Comparison of ENCODE assay signal across 17 cellular contexts in genomic region chr7:127666602-127667001, GRCh38. TPM values are rescaled to one million over a fixed set of nuclear protein-coding genes. Genes with fewer than 3 reads are reported as not detected.
DNase-seq lines count a peak whose midpoint lies in the region; ATAC-seq and TF ChIP-seq lines count a peak whose summit lies in the region.
"Had no signal": no experiment of that assay in that cellular context is flagged by ENCODE, and none has a peak within 500 bp of the region (broad histone marks: within the 10 kb centered on the region; RNA-seq: fewer than 3 reads in every experiment).

No MANE protein-coding gene starts in this region.

- CTCF ChIA-PET in PC-3 (lab: Charles Lee) = interaction anchor here (1.2 kb wide), 1 partner anchor 40 kb away, joined by 10 read pairs; no protein-coding TSS in a partner anchor

- H3K79me2 ChIP-seq in PC-3 (ENCODE audit: low read length) (peaks cover 93% of the 10 kb centered on the region), trophoblast cell (ENCODE audit: control insufficient read depth, insufficient read depth, low read length, poor library complexity) (peaks cover 23% of the 10 kb centered on the region)

- H3K4me1 Mint-ChIP-seq in activated T-cell treated with anti-CD3 and anti-CD28 coated beads, Interleukin-2, amount 50 U/mL, for 24 hours (ENCODE audit: low read depth) = peaks cover 73% of the 10 kb centered on the region
- H3K4me1 Mint-ChIP-seq in activated T-cell treated with anti-CD3 and anti-CD28 coated beads, Interleukin-2, amount 50 U/mL, for 4 hours (ENCODE audit: low read depth) = peaks cover 58% of the 10 kb centered on the region
- peaks cover 50 to 55% of the 10 kb centered on the region in 2 donors for H3K4me1 Mint-ChIP-seq in effector memory CD8-positive, alpha-beta T cell (ENCODE audit: low read depth in 2 of 2)

- DNase-seq in activated T-cell treated with anti-CD3 and anti-CD28 coated beads, Interleukin-2, amount 50 U/mL, for 24 hours = no peak
- DNase-seq in activated T-cell treated with anti-CD3 and anti-CD28 coated beads, Interleukin-2, amount 50 U/mL, for 4 hours = no peak
- DNase-seq in PC-3 = peak; percentile 41
- no peak for DNase-seq in effector memory CD8-positive, alpha-beta T cell
- no peak for DNase-seq in trophoblast cell
- no peak for DNase-seq in thyroid gland
- DNase-seq in 8988T = no peak
- DNase-seq: activated CD4-positive, alpha-beta T cell treated with anti-CD3 and anti-CD28 coated beads, Interleukin-2, amount 10 ng/mL, durations not matched to agents 24 days and 14 days; COR-L47; hypothalamus; left ventricle myocardium superior; naive B cell; NCI-H774; testis had no signal

- H3K9me3 Mint-ChIP-seq in activated T-cell treated with anti-CD3 and anti-CD28 coated beads, Interleukin-2, amount 50 U/mL, for 24 hours = no peaks in the 10 kb centered on the region
- H3K9me3 Mint-ChIP-seq in activated T-cell treated with anti-CD3 and anti-CD28 coated beads, Interleukin-2, amount 50 U/mL, for 4 hours = no peaks in the 10 kb centered on the region
- no peaks in the 10 kb centered on the region for H3K9me3 Mint-ChIP-seq in effector memory CD8-positive, alpha-beta T cell
- H3K9me3 Mint-ChIP-seq: activated CD4-positive, alpha-beta T cell treated with anti-CD3 and anti-CD28 coated beads, Interleukin-2, amount 10 ng/mL, durations not matched to agents 24 days and 14 days; naive B cell; T-helper 2 cell treated with Interferon-gamma antibody and Interleukin-4, amounts not matched to agents 5 μg/mL and 100 μg/mL, for 36 hours had no signal

- peaks cover 13% of the 10 kb centered on the region for H3F3A ChIP-seq in PC-3 (ENCODE audit: low read length, unreplicated experiment)

- H4K20me1 ChIP-seq in PC-3 (ENCODE audit: low read length) = peaks cover 14% of the 10 kb centered on the region

- no peak overlapping the region for H3K14ac ChIP-seq in trophoblast cell (ENCODE audit: low read length)

- BruUV-seq in PC-3 (replicated peaks; lab: Mats Ljungman, UMichigan) = no TSS peak

- H2AFZ ChIP-seq in PC-3 (ENCODE audit: low read length) (no peak overlapping the region), trophoblast cell (ENCODE audit: insufficient read depth, low read length, poor library complexity) (no peak overlapping the region)

- H2BK120ac ChIP-seq in trophoblast cell (ENCODE audit: insufficient read depth, low read length, poor library complexity) = no peak overlapping the region

- no peak overlapping the region for H2BK12ac ChIP-seq in trophoblast cell (ENCODE audit: low read length)

- H3K27me3 ChIP-seq in PC-3 (ENCODE audit: low read length) (no peaks in the 10 kb centered on the region), trophoblast cell (ENCODE audit: insufficient read depth, low read length) (no peaks in the 10 kb centered on the region), thyroid gland (no peaks in the 10 kb centered on the region)
- H3K27me3 ChIP-seq: testis had no signal

- H3K9me3 ChIP-seq in PC-3 (ENCODE audit: low read length) (no peaks in the 10 kb centered on the region), trophoblast cell (ENCODE audit: insufficient read depth, low read depth, low read length) (no peaks in the 10 kb centered on the region), thyroid gland (no peaks in the 10 kb centered on the region)
- H3K9me3 ChIP-seq: testis had no signal

- no CpG with 5 or more reads among the region's 4 CpGs for WGBS in trophoblast cell (ENCODE audit: extremely low coverage, insufficient coverage, insufficient read length)
- 90 to 92% methylated on average over 4 of the region's 4 CpGs for WGBS in thyroid gland, 2 donors

- H3K27ac Mint-ChIP-seq in activated T-cell treated with anti-CD3 and anti-CD28 coated beads, Interleukin-2, amount 50 U/mL, for 24 hours = peak overlapping the region; percentile 94
- peak overlapping the region; percentile 14 to 59 for H3K27ac Mint-ChIP-seq in effector memory CD8-positive, alpha-beta T cell

- H3K9me2 ChIP-seq in PC-3 (replicated peaks; ENCODE audit: low read length) = no peaks in the 10 kb centered on the region

- H3K79me1 ChIP-seq in trophoblast cell (ENCODE audit: low read length) = no peaks in the 10 kb centered on the region

- TF ChIP-seq POLR2A in thyroid gland (IDR thresholded peaks at IDR 0.05) = no peak

- peak overlapping the region; percentile 88 for H3K27ac ChIP-seq in PC-3 (ENCODE audit: low read length)
- no peak overlapping the region for H3K27ac ChIP-seq in trophoblast cell (ENCODE audit: low read depth, low read length)
- no peak overlapping the region for H3K27ac ChIP-seq in thyroid gland
- H3K27ac ChIP-seq: testis had no signal

- H3K9ac ChIP-seq in PC-3 (ENCODE audit: low read length) = peak overlapping the region; percentile 36
- H3K9ac ChIP-seq in trophoblast cell (ENCODE audit: low read length) = no peak overlapping the region

- H4K8ac ChIP-seq in trophoblast cell (ENCODE audit: low read depth, low read length) = no peak overlapping the region

- H3K18ac ChIP-seq in trophoblast cell (ENCODE audit: low read length) = no peak overlapping the region

- H3K4ac ChIP-seq in trophoblast cell (ENCODE audit: low read depth, low read length) = peak overlapping the region; percentile 96

- no peak for ATAC-seq in activated T-cell treated with anti-CD3 and anti-CD28 coated beads, Interleukin-2, amount 50 U/mL, for 4 hours
- peak; percentile 64 for ATAC-seq in PC-3
- no peak for ATAC-seq in effector memory CD8-positive, alpha-beta T cell (replicated peaks)
- no peak for ATAC-seq in GM21717 (IDR thresholded peaks at IDR 0.05; ENCODE audit: unreplicated experiment)
- ATAC-seq: left ventricle myocardium superior had no signal

- peaks cover 85% of the 10 kb centered on the region for H3K36me3 Mint-ChIP-seq in activated T-cell treated with anti-CD3 and anti-CD28 coated beads, Interleukin-2, amount 50 U/mL, for 24 hours (ENCODE audit: low read depth)
- peaks cover 44% of the 10 kb centered on the region for H3K36me3 Mint-ChIP-seq in activated T-cell treated with anti-CD3 and anti-CD28 coated beads, Interleukin-2, amount 50 U/mL, for 4 hours (ENCODE audit: insufficient read depth)
- H3K36me3 Mint-ChIP-seq in effector memory CD8-positive, alpha-beta T cell (ENCODE audit: insufficient read depth) = peaks cover 23% of the 10 kb centered on the region

- H4K12ac ChIP-seq in trophoblast cell (ENCODE audit: low read depth, low read length) = no peak overlapping the region

- H3K4me1 ChIP-seq in PC-3 (ENCODE audit: insufficient read depth, low read length) (peaks cover 39% of the 10 kb centered on the region), trophoblast cell (ENCODE audit: control insufficient read depth in 1 of 2, insufficient read depth in 2 of 2, low read length in 2 of 2) (no peaks in the 10 kb centered on the region), thyroid gland (no peaks in the 10 kb centered on the region)
- H3K4me1 ChIP-seq: testis had no signal

- H2AK5ac ChIP-seq in trophoblast cell (ENCODE audit: low read length) = no peak overlapping the region

- no peak overlapping the region for H3K23ac ChIP-seq in trophoblast cell (ENCODE audit: low read length)

- POLR2A ChIA-PET in PC-3 (lab: Charles Lee; ENCODE audit: unreplicated experiment) = interaction anchor here (0.6 to 0.7 kb wide), 2 partner anchors 81 to 449 kb away, joined by 4 to 5 read pairs; partner anchors contain the start of gene GCC1

- H3K4me3 Mint-ChIP-seq in activated T-cell treated with anti-CD3 and anti-CD28 coated beads, Interleukin-2, amount 50 U/mL, for 24 hours = no peak overlapping the region
- no peak overlapping the region for H3K4me3 Mint-ChIP-seq in activated T-cell treated with anti-CD3 and anti-CD28 coated beads, Interleukin-2, amount 50 U/mL, for 4 hours
- H3K4me3 Mint-ChIP-seq in effector memory CD8-positive, alpha-beta T cell = no peak overlapping the region
- H3K4me3 Mint-ChIP-seq: naive B cell; T-helper 2 cell treated with Interferon-gamma antibody and Interleukin-4, amounts not matched to agents 5 μg/mL and 100 μg/mL, for 36 hours had no signal

- no peak for TF ChIP-seq CTCF in PC-3 (conservative IDR thresholded peaks at IDR 0.05; ENCODE audit: low read depth, low read length)
- TF ChIP-seq CTCF in thyroid gland (IDR thresholded peaks at IDR 0.05) = no peak

- H4K91ac ChIP-seq in trophoblast cell (ENCODE audit: low read depth, low read length) = no peak overlapping the region

- no peak overlapping the region for H2BK5ac ChIP-seq in trophoblast cell (ENCODE audit: low read depth, low read length, poor library complexity)

- no peaks in the 10 kb centered on the region for H3K27me3 Mint-ChIP-seq in activated T-cell treated with anti-CD3 and anti-CD28 coated beads, Interleukin-2, amount 50 U/mL, for 24 hours
- no peaks in the 10 kb centered on the region for H3K27me3 Mint-ChIP-seq in activated T-cell treated with anti-CD3 and anti-CD28 coated beads, Interleukin-2, amount 50 U/mL, for 4 hours (ENCODE audit: low read depth)
- H3K27me3 Mint-ChIP-seq in effector memory CD8-positive, alpha-beta T cell = no peaks in the 10 kb centered on the region
- H3K27me3 Mint-ChIP-seq: activated CD4-positive, alpha-beta T cell treated with anti-CD3 and anti-CD28 coated beads, Interleukin-2, amount 10 ng/mL, durations not matched to agents 24 days and 14 days; naive B cell had no signal

- peak overlapping the region; percentile 78 for H3K4me2 ChIP-seq in PC-3 (ENCODE audit: low read length)
- H3K4me2 ChIP-seq in trophoblast cell (ENCODE audit: low read length) = no peak overlapping the region

- H3K36me3 ChIP-seq in PC-3 (ENCODE audit: low read depth, low read length) = peaks cover 9% of the 10 kb centered on the region; the same call in 1 of the 2 replicates
- H3K36me3 ChIP-seq in trophoblast cell (ENCODE audit: control insufficient read depth in 1 of 2, insufficient read depth in 2 of 2, low read length in 2 of 2) = peaks cover 12 to 18% of the 10 kb centered on the region in 2 experiments
- H3K36me3 ChIP-seq in thyroid gland = no peaks in the 10 kb centered on the region

- H3K4me3 ChIP-seq in PC-3 (ENCODE audit: low read length) (peak overlapping the region; percentile 53), trophoblast cell (ENCODE audit: low read depth, low read length) (no peak overlapping the region), thyroid gland (replicated peaks in 1 of 3) (no peak overlapping the region)
- H3K4me3 ChIP-seq: testis had no signal

- intact Hi-C loops in PC-3 (cut with micrococcal nuclease) (loop anchor here (5.0 kb wide), 1 partner anchor 79 kb away; the partner anchor contains the start of genes ARF5 and GCC1), thyroid gland (cut with DNase I) (no loop called here)

RNA-seq across cellular contexts. Expression of gene SND1, which starts 14.6 kb away (rescaled TPM):
- 100 to 1,000 TPM; 260 to 267 (median 267) TPM for total RNA-seq in activated T-cell treated with anti-CD3 and anti-CD28 coated beads, Interleukin-2, amount 50 U/mL, for 4 hours
- total RNA-seq in PC-3 (2014; rRNA removed) = 139 and 158 TPM in 2 replicates
- polyA plus RNA-seq in trophoblast cell (2013) = 183 TPM in 2 replicates
- total RNA-seq in thyroid gland = 100 to 1,000 TPM; 126 to 167 (median 144) TPM

RNA-seq across cellular contexts. Expression of gene PAX4, which starts 48.7 kb away (rescaled TPM):
- not detected for total RNA-seq in activated T-cell treated with anti-CD3 and anti-CD28 coated beads, Interleukin-2, amount 50 U/mL, for 4 hours
- not detected in 2 replicates for total RNA-seq in PC-3 (2014; rRNA removed)
- 0.03 TPM in 1 of 2 replicates, not detected in the other for polyA plus RNA-seq in trophoblast cell (2013)
- not detected for total RNA-seq in thyroid gland
- total RNA-seq: activated CD4-positive, alpha-beta T cell treated with anti-CD3 and anti-CD28 coated beads, Interleukin-2, amount 10 ng/mL, durations not matched to agents 24 days and 14 days; dermis blood vessel endothelial cell; left ventricle myocardium superior had no signal
